1 cellular context compared by ENCODE assay signal in genomic region chr2:219245148-219245898, GRCh38.
TF ChIP-seq lines count a peak whose summit lies in the region.

GLB1L (minus strand) TSS chr2:219245444; CDS start chr2:219243573, 1,871 bp downstream.
STK16 (plus strand) TSS chr2:219245479; CDS start chr2:219246000, 521 bp downstream.

TF ChIP-seq in liver, 16 proteins besides CTCF, POLR2A, EP300 and RAD21 (continued from another document):
- TF ChIP-seq, protein P1, sequence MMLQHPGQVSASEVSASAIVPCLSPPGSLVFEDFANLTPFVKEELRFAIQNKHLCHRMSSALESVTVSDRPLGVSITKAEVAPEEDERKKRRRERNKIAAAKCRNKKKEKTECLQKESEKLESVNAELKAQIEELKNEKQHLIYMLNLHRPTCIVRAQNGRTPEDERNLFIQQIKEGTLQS (IDR thresholded peaks at IDR 0.05), result no peak
- TF ChIP-seq TAF1 (conservative IDR thresholded peaks at IDR 0.05) (no peak), ZBTB33 (IDR thresholded peaks at IDR 0.05) (peak; percentile 63)
